Comparison of ENCODE assay signal across 9 cellular contexts in genomic region chr1:229694053-229694693, GRCh38.
DNase-seq lines count a peak whose midpoint lies in the region; ATAC-seq and TF ChIP-seq lines count a peak whose summit lies in the region.
"Had no signal": no experiment of that assay in that cellular context is flagged by ENCODE, and none has a peak within 500 bp of the region (broad histone marks: within the 10 kb centered on the region; RNA-seq: fewer than 3 reads in every experiment).

No MANE protein-coding gene starts in this region.

- peak overlapping the region; percentile 40 for H3K4me3 Mint-ChIP-seq in WTC11
- no peak overlapping the region for H3K4me3 Mint-ChIP-seq in Calu3 (ENCODE audit: low read depth, unreplicated experiment)
- no peak overlapping the region for H3K4me3 Mint-ChIP-seq in activated CD8-positive, alpha-beta T cell treated with anti-CD3 and anti-CD28 coated beads for 36 hours

- DNase-seq in A172 (ENCODE audit: low spot score) (peak; percentile 85), MG63 (peak; percentile 98), WTC11 (ENCODE audit: low spot score) (peak; percentile 53), kidney glomerular epithelial cell (lab: John Stamatoyannopoulos, UW) (peak; percentile 67), ureter (ENCODE audit: low spot score) (peak; percentile 59), Calu3 (no peak), G401 (ENCODE audit: low spot score) (no peak)
- DNase-seq in activated CD8-positive, alpha-beta T cell treated with anti-CD3 and anti-CD28 coated beads for 36 hours = no peak
- DNase-seq: naive B cell had no signal

- BruUV-seq in Calu3 (replicated peaks; lab: Mats Ljungman, UMichigan) = no TSS peak

- no peak for TF ChIP-seq CTCF in WTC11 (IDR thresholded peaks at IDR 0.05)
- TF ChIP-seq CTCF in Calu3 (IDR thresholded peaks at IDR 0.05; ENCODE audit: unreplicated experiment) = no peak
- TF ChIP-seq CTCF in activated CD8-positive, alpha-beta T cell treated with anti-CD3 and anti-CD28 coated beads for 36 hours (IDR thresholded peaks at IDR 0.05) = no peak

- no peaks in the 10 kb centered on the region for H3K27me3 ChIP-seq in MG63

- no peaks in the 10 kb centered on the region for H3K36me3 ChIP-seq in MG63

- ATAC-seq in WTC11 = peak; percentile 71
- ATAC-seq in activated CD8-positive, alpha-beta T cell treated with anti-CD3 and anti-CD28 coated beads for 36 hours = no peak

- H3K9me3 ChIP-seq in MG63 = no peaks in the 10 kb centered on the region

- H3K4me1 Mint-ChIP-seq in WTC11 = peaks cover 56% of the 10 kb centered on the region
- H3K4me1 Mint-ChIP-seq in Calu3 (ENCODE audit: low read depth, unreplicated experiment) = no peaks in the 10 kb centered on the region
- peaks cover 18% of the 10 kb centered on the region for H3K4me1 Mint-ChIP-seq in activated CD8-positive, alpha-beta T cell treated with anti-CD3 and anti-CD28 coated beads for 36 hours (ENCODE audit: low read depth)

- CTCF ChIA-PET in WTC11 (lab: Charles Lee) = interaction anchor here (0.6 to 2.8 kb wide), 6 partner anchors 21 to 1663 kb away, joined by 3 to 13 read pairs (median 4); partner anchors contain the start of gene ABCB10
- CTCF ChIA-PET in Calu3 (lab: Charles Lee) = interaction anchor here (0.7 kb wide), 1 partner anchor 154 kb away, joined by 4 read pairs; no protein-coding TSS in a partner anchor
- CTCF ChIA-PET in activated CD8-positive, alpha-beta T cell treated with anti-CD3 and anti-CD28 coated beads for 36 hours (lab: Charles Lee) = interaction anchor here (0.6 to 2.5 kb wide), 2 partner anchors 23 to 987 kb away, joined by 3 to 7 read pairs; no protein-coding TSS in a partner anchor

- H3K27me3 Mint-ChIP-seq in WTC11 (ENCODE audit: low read depth) (no peaks in the 10 kb centered on the region), Calu3 (ENCODE audit: unreplicated experiment) (peaks cover 33% of the 10 kb centered on the region)
- H3K27me3 Mint-ChIP-seq in activated CD8-positive, alpha-beta T cell treated with anti-CD3 and anti-CD28 coated beads for 36 hours = no peaks in the 10 kb centered on the region

- POLR2A ChIA-PET in WTC11 (lab: Charles Lee) = interaction anchor here (1.7 kb wide), 1 partner anchor 21 kb away, joined by 4 read pairs; no protein-coding TSS in a partner anchor
- POLR2A ChIA-PET in activated CD8-positive, alpha-beta T cell treated with anti-CD3 and anti-CD28 coated beads for 36 hours (lab: Charles Lee) = interaction anchor here (0.6 kb wide), 1 partner anchor 66 kb away, joined by 3 read pairs; no protein-coding TSS in a partner anchor

- intact Hi-C loops in Calu3 (cut with micrococcal nuclease; ENCODE audit: unreplicated experiment) = no loop called here
- intact Hi-C loops in activated CD8-positive, alpha-beta T cell treated with anti-CD3 and anti-CD28 coated beads for 36 hours (cut with micrococcal nuclease) = no loop called here

- H3K9me3 Mint-ChIP-seq in WTC11 (no peaks in the 10 kb centered on the region), Calu3 (ENCODE audit: low read depth, unreplicated experiment) (no peaks in the 10 kb centered on the region)
- no peaks in the 10 kb centered on the region for H3K9me3 Mint-ChIP-seq in activated CD8-positive, alpha-beta T cell treated with anti-CD3 and anti-CD28 coated beads for 36 hours

- H3K27ac Mint-ChIP-seq in WTC11 (peak overlapping the region; percentile 99), Calu3 (ENCODE audit: unreplicated experiment) (no peak overlapping the region)
- H3K27ac Mint-ChIP-seq in activated CD8-positive, alpha-beta T cell treated with anti-CD3 and anti-CD28 coated beads for 36 hours = no peak overlapping the region

- H3K4me3 ChIP-seq in MG63 = no peak overlapping the region

- H3K36me3 Mint-ChIP-seq in WTC11 (no peaks in the 10 kb centered on the region), Calu3 (ENCODE audit: insufficient read depth, unreplicated experiment) (no peaks in the 10 kb centered on the region)
- H3K36me3 Mint-ChIP-seq in activated CD8-positive, alpha-beta T cell treated with anti-CD3 and anti-CD28 coated beads for 36 hours (ENCODE audit: low read depth) = no peaks in the 10 kb centered on the region
- H3K36me3 Mint-ChIP-seq: naive B cell had no signal

- in situ Hi-C loops in G401 (cut with HindIII; ENCODE audit: low sequenced_read_pairs) = no loop called here

TF ChIP-seq in WTC11, 78 proteins besides CTCF, POLR2A, EP300 and RAD21 (continues in another document):
- TF ChIP-seq GABPB1 (CRISPR knock-in tag; IDR thresholded peaks at IDR 0.05) = no peak
- TF ChIP-seq PRRX2 (CRISPR knock-in tag; IDR thresholded peaks at IDR 0.05) = 0 out of 2 replicates have a peak, but pooled peaks have one; percentile 33
- 0 out of 2 replicates have a peak, but pooled peaks have one; percentile 45 for TF ChIP-seq SP1 (CRISPR knock-in tag; conservative IDR thresholded peaks at IDR 0.05)
- TF ChIP-seq ZBTB43 (CRISPR knock-in tag; IDR thresholded peaks at IDR 0.05) = 0 out of 2 replicates have a peak, but pooled peaks have one; percentile 33
- peak; percentile 68 for TF ChIP-seq ZBTB21 (CRISPR knock-in tag; IDR thresholded peaks at IDR 0.05; ENCODE audit: borderline replicate concordance)
- TF ChIP-seq TP53 (CRISPR knock-in tag; IDR thresholded peaks at IDR 0.05) = peak; percentile 65; the same call in 1 of the 2 replicates
- peak; percentile 87; the same call in 1 of the 2 replicates for TF ChIP-seq ZNF281 (CRISPR knock-in tag; IDR thresholded peaks at IDR 0.05)
- TF ChIP-seq ZNF121 (CRISPR knock-in tag; IDR thresholded peaks at IDR 0.05) = peak; percentile 63
- TF ChIP-seq FOXP4 (CRISPR knock-in tag; IDR thresholded peaks at IDR 0.05) = peak; percentile 68; the same call in 1 of the 2 replicates
- peak; percentile 68; the same call in 1 of the 2 replicates for TF ChIP-seq MAX (CRISPR knock-in tag; IDR thresholded peaks at IDR 0.05)
- no peak for TF ChIP-seq NFATC4 (CRISPR knock-in tag; IDR thresholded peaks at IDR 0.05)
- TF ChIP-seq TEAD1 (CRISPR knock-in tag; IDR thresholded peaks at IDR 0.05) = peak; percentile 69; the same call in 1 of the 2 replicates
- no peak for TF ChIP-seq ZNF138 (CRISPR knock-in tag; conservative IDR thresholded peaks at IDR 0.05)
- TF ChIP-seq NFE2L1 (CRISPR knock-in tag; IDR thresholded peaks at IDR 0.05) = peak; percentile 48; the same call in 1 of the 2 replicates
- peak; percentile 66 for TF ChIP-seq FOXK1 (CRISPR knock-in tag; IDR thresholded peaks at IDR 0.05)

Comparison
In these comparisons a context has a peak if more than half of its experiments do, and no peak if none do; other contexts are left out.
1. DNase-seq: peak in A172 (single experiment), MG63 (single experiment), WTC11 (single experiment), kidney glomerular epithelial cell (single experiment) and ureter (single experiment); none in Calu3 (single experiment), activated CD8-positive, alpha-beta T cell treated with anti-CD3 and anti-CD28 coated beads for 36 hours (single experiment) and G401 (single experiment).